In genomic region chr11:76654980-76655379, GRCh38 we compare ENCODE assay signal across 17 cellular contexts. TPM values are rescaled to one million over a fixed set of nuclear protein-coding genes. Genes with fewer than 3 reads are reported as not detected.
DNase-seq lines count a peak whose midpoint lies in the region; ATAC-seq and TF ChIP-seq lines count a peak whose summit lies in the region.
"Had no signal": no experiment of that assay in that cellular context is flagged by ENCODE, and none has a peak within 500 bp of the region (broad histone marks: within the 10 kb centered on the region; RNA-seq: fewer than 3 reads in every experiment).

No MANE protein-coding gene starts in this region.

- peaks cover 14% of the 10 kb centered on the region for H3K27me3 Mint-ChIP-seq in activated naive CD8-positive, alpha-beta T cell treated with anti-CD3 and anti-CD28 coated beads, Interleukin-2, amount 50 U/mL, for 24 hours

- no peak overlapping the region for H3K4me3 Mint-ChIP-seq in activated naive CD8-positive, alpha-beta T cell treated with anti-CD3 and anti-CD28 coated beads, Interleukin-2, amount 50 U/mL, for 24 hours
- H3K4me3 Mint-ChIP-seq: brain; CD8-positive, alpha-beta memory T cell had no signal

- H3K36me3 ChIP-seq in right atrium auricular region, result peaks cover 14% of the 10 kb centered on the region
- peaks cover 24 to 25% of the 10 kb centered on the region in 2 experiments for H3K36me3 ChIP-seq in trophoblast cell (ENCODE audit: control insufficient read depth in 1 of 2, insufficient read depth in 2 of 2, low read length in 2 of 2)
- H3K36me3 ChIP-seq in urinary bladder (ENCODE audit: insufficient read depth), result no peaks in the 10 kb centered on the region
- H3K36me3 ChIP-seq: HAP-1 had no signal

- no peak overlapping the region for H3K4me3 ChIP-seq in right atrium auricular region
- H3K4me3 ChIP-seq in trophoblast cell (ENCODE audit: low read depth, low read length), result no peak overlapping the region
- no peak overlapping the region for H3K4me3 ChIP-seq in urinary bladder (ENCODE audit: low read depth, low read length)
- H3K4me3 ChIP-seq: HAP-1 had no signal

- H3K9me3 ChIP-seq in right atrium auricular region (no peaks in the 10 kb centered on the region), trophoblast cell (ENCODE audit: insufficient read depth, low read depth, low read length) (no peaks in the 10 kb centered on the region)
- H3K9me3 ChIP-seq: HAP-1 had no signal

- no peak for TF ChIP-seq CTCF in right atrium auricular region (IDR thresholded peaks at IDR 0.05)

- no peak overlapping the region for H3K14ac ChIP-seq in trophoblast cell (ENCODE audit: low read length)

- no peak overlapping the region for H3K18ac ChIP-seq in trophoblast cell (ENCODE audit: low read length)

- no peak overlapping the region for H3K4ac ChIP-seq in trophoblast cell (ENCODE audit: low read depth, low read length)

- H3K79me2 ChIP-seq in trophoblast cell (ENCODE audit: control insufficient read depth, insufficient read depth, low read length, poor library complexity), result no peaks in the 10 kb centered on the region

- H3K27ac ChIP-seq in right atrium auricular region, result peak overlapping the region; percentile 65 to 69
- H3K27ac ChIP-seq in trophoblast cell (ENCODE audit: low read depth, low read length), result no peak overlapping the region
- peak overlapping the region; percentile 43 for H3K27ac ChIP-seq in urinary bladder (ENCODE audit: low read depth)
- H3K27ac ChIP-seq: epithelial cell of prostate had no signal

- peak overlapping the region; percentile 20 for H4K91ac ChIP-seq in trophoblast cell (ENCODE audit: low read depth, low read length)

- peaks cover 0 to 73% of the 10 kb centered on the region in 2 donors for H3K4me1 ChIP-seq in right atrium auricular region
- H3K4me1 ChIP-seq in trophoblast cell (ENCODE audit: control insufficient read depth in 1 of 2, insufficient read depth in 2 of 2, low read length in 2 of 2), result peaks cover 2 to 11% of the 10 kb centered on the region in 2 experiments
- H3K4me1 ChIP-seq in urinary bladder (ENCODE audit: insufficient read depth), result no peaks in the 10 kb centered on the region
- H3K4me1 ChIP-seq: HAP-1 had no signal

- H3K27me3 ChIP-seq in right atrium auricular region (no peaks in the 10 kb centered on the region), trophoblast cell (ENCODE audit: insufficient read depth, low read length) (no peaks in the 10 kb centered on the region)

- H3K9me3 Mint-ChIP-seq in activated naive CD8-positive, alpha-beta T cell treated with anti-CD3 and anti-CD28 coated beads, Interleukin-2, amount 50 U/mL, for 24 hours, result no peaks in the 10 kb centered on the region
- H3K9me3 Mint-ChIP-seq: CD8-positive, alpha-beta memory T cell had no signal

- peak; percentile 42 for DNase-seq in activated effector memory CD4-positive, alpha-beta T cell treated with anti-CD3 and anti-CD28 coated beads, Interleukin-2, amount 50 U/mL, for 16 hours
- no peak for DNase-seq in activated effector memory CD4-positive, alpha-beta T cell treated with Interleukin-2 at 50 U/mL for 16 hours
- no peak for DNase-seq in right atrium auricular region (ENCODE audit: low spot score)
- DNase-seq in trophoblast cell, result peak; percentile 77 to 80
- no peak for DNase-seq in NCI-H748 (lab: John Stamatoyannopoulos, UW; ENCODE audit: unreplicated experiment)
- DNase-seq in activated naive CD8-positive, alpha-beta T cell treated with anti-CD3 and anti-CD28 coated beads, Interleukin-2, amount 50 U/mL, for 24 hours, result no peak
- DNase-seq in NCI-H774 (lab: John Stamatoyannopoulos, UW), result no peak
- DNase-seq: activated T-cell treated with anti-CD3 and anti-CD28 coated beads, Interleukin-2, amount 50 U/mL, for 48 hours; CD8-positive, alpha-beta memory T cell; NCI-H1048; retina; SW 1271 had no signal

- H3K27ac Mint-ChIP-seq in activated naive CD8-positive, alpha-beta T cell treated with anti-CD3 and anti-CD28 coated beads, Interleukin-2, amount 50 U/mL, for 24 hours, result no peak overlapping the region
- H3K27ac Mint-ChIP-seq: CD8-positive, alpha-beta memory T cell had no signal

- H2AFZ ChIP-seq in trophoblast cell (ENCODE audit: insufficient read depth, low read length, poor library complexity), result no peak overlapping the region

- no peak overlapping the region for H4K12ac ChIP-seq in trophoblast cell (ENCODE audit: low read depth, low read length)

- no peak overlapping the region for H2BK120ac ChIP-seq in trophoblast cell (ENCODE audit: insufficient read depth, low read length, poor library complexity)

- no peak for ATAC-seq in activated naive CD8-positive, alpha-beta T cell treated with anti-CD3 and anti-CD28 coated beads, Interleukin-2, amount 50 U/mL, for 24 hours
- ATAC-seq: activated CD4-positive, CD25-positive, alpha-beta regulatory T cell treated with anti-CD3 and anti-CD28 coated beads, Interleukin-2, amount 50 U/mL, for 24 hours had no signal

- no peaks in the 10 kb centered on the region for H3K4me1 Mint-ChIP-seq in activated naive CD8-positive, alpha-beta T cell treated with anti-CD3 and anti-CD28 coated beads, Interleukin-2, amount 50 U/mL, for 24 hours
- H3K4me1 Mint-ChIP-seq: CD8-positive, alpha-beta memory T cell had no signal

- peak overlapping the region; percentile 21 for H2BK12ac ChIP-seq in trophoblast cell (ENCODE audit: low read length)

- H3K23ac ChIP-seq in trophoblast cell (ENCODE audit: low read length), result no peak overlapping the region

- no peak overlapping the region for H2AK5ac ChIP-seq in trophoblast cell (ENCODE audit: low read length)

- WGBS in trophoblast cell (ENCODE audit: extremely low coverage, insufficient coverage, insufficient read length), result no CpG with 5 or more reads among the region's 4 CpGs
- WGBS in urinary bladder, result 88% methylated on average over 4 of the region's 4 CpGs

- no peak overlapping the region for H2BK5ac ChIP-seq in trophoblast cell (ENCODE audit: low read depth, low read length, poor library complexity)

- no peak overlapping the region for H3K9ac ChIP-seq in trophoblast cell (ENCODE audit: low read length)

- no peak overlapping the region for H3K4me2 ChIP-seq in trophoblast cell (ENCODE audit: low read length)

- H3K79me1 ChIP-seq in trophoblast cell (ENCODE audit: low read length), result no peaks in the 10 kb centered on the region

- no peak overlapping the region for H4K8ac ChIP-seq in trophoblast cell (ENCODE audit: low read depth, low read length)

- no peaks in the 10 kb centered on the region for H3K36me3 Mint-ChIP-seq in activated naive CD8-positive, alpha-beta T cell treated with anti-CD3 and anti-CD28 coated beads, Interleukin-2, amount 50 U/mL, for 24 hours (ENCODE audit: low read depth)
- H3K36me3 Mint-ChIP-seq: brain; CD8-positive, alpha-beta memory T cell had no signal

RNA-seq across cellular contexts. Expression of gene LRRC32, which starts 15.6 kb away (rescaled TPM):
- total RNA-seq in right atrium auricular region, result 10 to 100 TPM; 37.9 to 56.0 TPM
- polyA plus RNA-seq in trophoblast cell (2013), result 39.7 and 40.3 TPM in 2 replicates
- total RNA-seq in urinary bladder, result 16.3 TPM
- 65.6 TPM for polyA plus RNA-seq in urinary bladder

Comparison
In these comparisons a context has a peak if more than half of its experiments do, and no peak if none do; other contexts are left out.
1. DNase-seq: peak in activated effector memory CD4-positive, alpha-beta T cell treated with anti-CD3 and anti-CD28 coated beads, Interleukin-2, amount 50 U/mL, for 16 hours (single experiment) and trophoblast cell (2 of 2); none in activated effector memory CD4-positive, alpha-beta T cell treated with Interleukin-2 at 50 U/mL for 16 hours (single experiment), right atrium auricular region (single experiment), NCI-H748 (single experiment), activated naive CD8-positive, alpha-beta T cell treated with anti-CD3 and anti-CD28 coated beads, Interleukin-2, amount 50 U/mL, for 24 hours (single experiment) and NCI-H774 (single experiment).